In the genomic region with DNA sequence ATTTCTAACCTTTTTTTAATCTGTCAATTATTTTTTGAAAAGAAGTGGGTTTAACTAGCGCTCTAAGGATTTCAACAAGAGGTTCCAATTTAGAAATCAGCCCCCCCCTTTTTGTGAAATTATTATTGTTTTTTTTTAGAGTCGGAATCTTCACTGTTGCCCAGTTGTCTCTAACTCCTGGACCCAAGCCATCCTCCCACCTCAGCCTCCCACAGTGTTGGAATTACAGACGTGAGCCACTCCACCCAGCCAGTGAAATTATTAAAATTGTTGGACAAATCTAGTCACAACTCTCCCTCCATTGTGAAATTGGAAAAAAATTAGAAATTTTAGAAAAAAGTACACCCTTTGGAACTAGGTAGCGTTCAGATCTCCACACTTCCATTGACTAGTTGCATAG, we compare ENCODE assay signal across 13 cellular contexts. TPM values are rescaled to one million over a fixed set of nuclear protein-coding genes. Genes with fewer than 3 reads are reported as not detected.
DNase-seq lines count a peak whose midpoint lies in the region; ATAC-seq and TF ChIP-seq lines count a peak whose summit lies in the region.
"Had no signal": no experiment of that assay in that cellular context is flagged by ENCODE, and none has a peak within 500 bp of the region (broad histone marks: within the 10 kb centered on the region; RNA-seq: fewer than 3 reads in every experiment).

No MANE protein-coding gene starts in this region.

- 94% methylated on average over 4 of the region's 4 CpGs for WGBS in SK-N-SH (ENCODE audit: low lambda C conversion rate)
- 42 to 52% (median 43%) methylated on average over 4 of the region's 4 CpGs for WGBS in ovary, 3 donors

- no peaks in the 10 kb centered on the region for H3K27me3 ChIP-seq in SK-N-SH (ENCODE audit: insufficient read depth)
- H3K27me3 ChIP-seq in Loucy (ENCODE audit: insufficient read depth, low read length, poor library complexity, severe bottlenecking), result no peaks in the 10 kb centered on the region
- H3K27me3 ChIP-seq in osteoblast (ENCODE audit: insufficient read depth, low read length), result no peaks in the 10 kb centered on the region
- H3K27me3 ChIP-seq in ovary, result no peaks in the 10 kb centered on the region
- H3K27me3 ChIP-seq: brain microvascular endothelial cell had no signal

- H2AFZ ChIP-seq in SK-N-SH (ENCODE audit: low read depth) (no peak overlapping the region), Loucy (ENCODE audit: low read length) (no peak overlapping the region), osteoblast (ENCODE audit: low read length) (no peak overlapping the region)

- H3K4me2 ChIP-seq in SK-N-SH, result peak overlapping the region; percentile 71; the same call in 1 of the 2 replicates
- peak overlapping the region; percentile 86 for H3K4me2 ChIP-seq in Loucy (ENCODE audit: low read depth, low read length, poor library complexity, severe bottlenecking)
- H3K4me2 ChIP-seq in osteoblast (ENCODE audit: insufficient read depth, low read length), result peak overlapping the region; percentile 55

- H3K27ac ChIP-seq in SK-N-SH (ENCODE audit: low read depth in 2 of 2, low read length in 1 of 2) (no peak overlapping the region), osteoblast (ENCODE audit: low read depth, low read length) (no peak overlapping the region), ovary (no peak overlapping the region)
- H3K27ac ChIP-seq: 22Rv1, brain microvascular endothelial cell had no signal

- DNase-seq in SK-N-SH (no peak), chondrocyte (ENCODE audit: low spot score) (no peak), osteoblast (ENCODE audit: insufficient read length, low spot score, missing footprints) (no peak), HT-29 (ENCODE audit: low spot score) (no peak), ovary (no peak)
- DNase-seq: activated CD4-positive, alpha-beta T cell treated with anti-CD3 and anti-CD28 coated beads, Interleukin-2, amount 50 U/mL, for 4 hours; brain microvascular endothelial cell; NCI-H2107; nucleus accumbens had no signal

- no peaks in the 10 kb centered on the region for H3K36me3 Mint-ChIP-seq in chondrocyte (ENCODE audit: low read depth)

- H3K9me2 ChIP-seq in SK-N-SH (no peaks in the 10 kb centered on the region), Loucy (replicated peaks; ENCODE audit: low read depth, low read length) (no peaks in the 10 kb centered on the region)

- H3K79me2 ChIP-seq in SK-N-SH (ENCODE audit: insufficient read depth) (peaks cover 70% of the 10 kb centered on the region), Loucy (ENCODE audit: insufficient read depth, low read length) (peaks cover 33% of the 10 kb centered on the region), osteoblast (ENCODE audit: insufficient read depth, low read length) (peaks cover 69% of the 10 kb centered on the region)

- H4K20me1 ChIP-seq in SK-N-SH (ENCODE audit: insufficient read depth) (peaks cover 54% of the 10 kb centered on the region), Loucy (ENCODE audit: insufficient read depth, low read length, poor library complexity, severe bottlenecking) (peaks cover 34% of the 10 kb centered on the region), osteoblast (ENCODE audit: insufficient read depth, low read length) (peaks cover 21% of the 10 kb centered on the region)

- H3K9ac ChIP-seq in SK-N-SH, result no peak overlapping the region
- no peak overlapping the region for H3K9ac ChIP-seq in Loucy (ENCODE audit: low read depth, low read length, poor library complexity, severe bottlenecking)

- H3K27ac Mint-ChIP-seq in chondrocyte (ENCODE audit: unreplicated experiment), result peak overlapping the region; percentile 53

- TF ChIP-seq POLR2A in ovary (IDR thresholded peaks at IDR 0.05), result no peak

- H3K9me3 ChIP-seq in SK-N-SH (no peaks in the 10 kb centered on the region), Loucy (ENCODE audit: insufficient read depth, low read depth, low read length) (no peaks in the 10 kb centered on the region), osteoblast (ENCODE audit: low read depth, low read length) (no peaks in the 10 kb centered on the region), ovary (no peaks in the 10 kb centered on the region)

- no peaks in the 10 kb centered on the region for H3K9me3 Mint-ChIP-seq in chondrocyte (ENCODE audit: low read depth)

- no peak for ATAC-seq in SK-N-SH treated with all-trans-retinoic acid at 6 μM for 48 hours
- ATAC-seq in GM21786 (IDR thresholded peaks at IDR 0.05; ENCODE audit: unreplicated experiment), result no peak

- H3F3A ChIP-seq in SK-N-SH (replicated peaks; ENCODE audit: insufficient read depth) (peaks cover 4% of the 10 kb centered on the region), Loucy (ENCODE audit: low read depth) (no peaks in the 10 kb centered on the region)

- H3K4me3 ChIP-seq in SK-N-SH (ENCODE audit: low read depth in 2 of 2, low read length in 1 of 2) (no peak overlapping the region), Loucy (ENCODE audit: low read length, poor library complexity, severe bottlenecking) (peak overlapping the region; percentile 78), osteoblast (ENCODE audit: insufficient read depth, low read length) (no peak overlapping the region), ovary (no peak overlapping the region)

- TF ChIP-seq CTCF in SK-N-SH (IDR thresholded peaks at IDR 0.05), result no peak
- no peak for TF ChIP-seq CTCF in Loucy (conservative IDR thresholded peaks at IDR 0.05; ENCODE audit: low read length)
- no peak for TF ChIP-seq CTCF in chondrocyte (IDR thresholded peaks at IDR 0.05)
- no peak for TF ChIP-seq CTCF in osteoblast (IDR thresholded peaks at IDR 0.05; ENCODE audit: extremely low read depth, low read depth, low read length)
- TF ChIP-seq CTCF in ovary (IDR thresholded peaks at IDR 0.05), result no peak

- intact Hi-C loops in ovary (cut with DNase I), result no loop called here

- POLR2A ChIA-PET in SK-N-SH (lab: Yijun Ruan, JAX), result no interaction called here

- TF ChIP-seq RAD21 in SK-N-SH (IDR thresholded peaks at IDR 0.05; ENCODE audit: low read length), result no peak

- H3K4me1 ChIP-seq in SK-N-SH (ENCODE audit: control insufficient read depth in 1 of 2, insufficient read depth in 2 of 2, low read depth in 1 of 2, low read length in 1 of 2) (peaks cover 6 to 12% of the 10 kb centered on the region in 2 experiments; a peak in 3 of 4 replicates), Loucy (ENCODE audit: insufficient read depth, low read length, poor library complexity, severe bottlenecking) (peaks cover 36% of the 10 kb centered on the region), osteoblast (ENCODE audit: insufficient read depth, low read length) (peaks cover 17% of the 10 kb centered on the region), ovary (ENCODE audit: insufficient read depth) (peaks cover 7% of the 10 kb centered on the region)

- H3K4me3 Mint-ChIP-seq in chondrocyte (ENCODE audit: unreplicated experiment), result no peak overlapping the region

- peaks cover 46% of the 10 kb centered on the region for H3K4me1 Mint-ChIP-seq in chondrocyte (ENCODE audit: low read depth)

- no peaks in the 10 kb centered on the region for H3K27me3 Mint-ChIP-seq in chondrocyte (ENCODE audit: low read depth)

- TF ChIP-seq EP300 in SK-N-SH (IDR thresholded peaks at IDR 0.05; ENCODE audit: borderline replicate concordance in 1 of 2, low read depth in 1 of 2, low read length in 1 of 2), result no peak
- no peak for TF ChIP-seq EP300 in ovary (IDR thresholded peaks at IDR 0.05)

- CTCF ChIA-PET in SK-N-SH (lab: Yijun Ruan, JAX), result interaction anchor here (0.5 to 1.2 kb wide), 2 partner anchors 10 to 49 kb away, joined by 3 to 4 read pairs; no protein-coding TSS in a partner anchor

- H3K36me3 ChIP-seq in SK-N-SH (replicated peaks in 1 of 2; ENCODE audit: control insufficient read depth in 1 of 2, insufficient read depth in 2 of 2, low read length in 1 of 2) (no peaks in the 10 kb centered on the region), Loucy (ENCODE audit: insufficient read depth, low read length) (no peaks in the 10 kb centered on the region), osteoblast (ENCODE audit: insufficient read depth, low read length) (no peaks in the 10 kb centered on the region), ovary (no peaks in the 10 kb centered on the region)
- H3K36me3 ChIP-seq: brain microvascular endothelial cell had no signal

TF ChIP-seq in SK-N-SH, 30 proteins besides CTCF, POLR2A, EP300 and RAD21 (continues in another document):
- TF ChIP-seq SIN3A (IDR thresholded peaks at IDR 0.05; ENCODE audit: borderline replicate concordance, low read depth, low read length) (no peak), NFIC (IDR thresholded peaks at IDR 0.05; ENCODE audit: borderline replicate concordance) (no peak), EZH2phosphoT487 (IDR thresholded peaks at IDR 0.05; ENCODE audit: borderline replicate concordance, low read depth) (no peak), RCOR1 (IDR thresholded peaks at IDR 0.05; ENCODE audit: low read length) (no peak), RXRA (IDR thresholded peaks at IDR 0.05; ENCODE audit: borderline replicate concordance, low read depth) (no peak), TCF12 (IDR thresholded peaks at IDR 0.05) (no peak)

TF ChIP-seq in SK-N-SH treated with all-trans-retinoic acid at 6 μM for 48 hours, 23 proteins besides CTCF, POLR2A, EP300 and RAD21 (continues in another document):
- TF ChIP-seq CSDC2 (CRISPR knock-in tag; IDR thresholded peaks at IDR 0.05) (no peak), ISL1 (CRISPR knock-in tag; IDR thresholded peaks at IDR 0.05) (no peak), ZNF8 (CRISPR knock-in tag; IDR thresholded peaks at IDR 0.05) (no peak), GLIS3 (CRISPR knock-in tag; IDR thresholded peaks at IDR 0.05) (no peak), ZNF70 (CRISPR knock-in tag; IDR thresholded peaks at IDR 0.05) (no peak), BACH2 (CRISPR knock-in tag; IDR thresholded peaks at IDR 0.05; ENCODE audit: borderline replicate concordance) (no peak), ARNTL (CRISPR knock-in tag; IDR thresholded peaks at IDR 0.05; ENCODE audit: borderline replicate concordance, low read depth) (no peak), ESRRG (CRISPR knock-in tag; IDR thresholded peaks at IDR 0.05) (no peak), TCF4 (CRISPR knock-in tag; IDR thresholded peaks at IDR 0.05; ENCODE audit: borderline replicate concordance) (no peak), ZNF565 (CRISPR knock-in tag; conservative IDR thresholded peaks at IDR 0.05; ENCODE audit: low read depth) (no peak)

RNA-seq across cellular contexts. Expression of a gene that starts 2.5 kb away (rescaled TPM):
- polyA plus RNA-seq in SK-N-SH (2012; rRNA removed) (6.7 and 8.4 TPM in 2 replicates), ovary (10 to 100 TPM; 45.3 to 94.0 TPM)
- polyA plus RNA-seq in SK-N-SH (2012; cell fraction: cytosol; rRNA removed), result 4.2 and 4.7 TPM in 2 replicates
- polyA plus RNA-seq in SK-N-SH (2012; cell fraction: nucleus; rRNA removed), result 33.8 and 50.9 TPM in 2 replicates
- total RNA-seq in chondrocyte (80.6 to 134 TPM (median 81.3 TPM) in 3 replicates), osteoblast (77.1 and 80.7 TPM in 2 replicates), ovary (100 to 1,000 TPM in 3 of 7 donors, 10 to 100 TPM in 4; 88.2 to 190 (median 99.8) TPM)
- total RNA-seq in HT-29 (2014; rRNA removed; shearing (Covaris generic)), result 90.3 and 108 TPM in 2 replicates
